ENCODE assay signal across 9 cellular contexts in genomic region chr9:92988215-92988731, GRCh38. TPM values are rescaled to one million over a fixed set of nuclear protein-coding genes. Genes with fewer than 3 reads are reported as not detected.
A peak's percentile ranks its signal among the peaks of the same experiment; 100 is the strongest.
DNase-seq lines count a peak whose midpoint lies in the region; ATAC-seq and TF ChIP-seq lines count a peak whose summit lies in the region.
"Had no signal": no experiment of that assay in that cellular context is flagged by ENCODE, and none has a peak within 500 bp of the region (broad histone marks: within the 10 kb centered on the region; RNA-seq: fewer than 3 reads in every experiment).

No MANE protein-coding gene starts in this region.

- H3K9ac ChIP-seq in BLaER1: no peak overlapping the region

- H3K4me3 ChIP-seq in BLaER1: no peak overlapping the region
- H3K4me3 ChIP-seq: gastroesophageal sphincter had no signal

- H3K27me3 Mint-ChIP-seq in activated B cell treated with CpG ODN at 0.5 μM for 24 hours: no peaks in the 10 kb centered on the region

- peaks cover 67% of the 10 kb centered on the region for H3K4me1 Mint-ChIP-seq in activated B cell treated with CpG ODN at 0.5 μM for 24 hours

- H3K27ac Mint-ChIP-seq in activated B cell treated with CpG ODN at 0.5 μM for 24 hours: peak overlapping the region; percentile 50

- peaks cover 84% of the 10 kb centered on the region for H3K36me3 ChIP-seq in BLaER1
- H3K36me3 ChIP-seq: gastroesophageal sphincter had no signal

- peaks cover 2% of the 10 kb centered on the region for H3K9me3 Mint-ChIP-seq in activated B cell treated with CpG ODN at 0.5 μM for 24 hours

- H3K9me3 ChIP-seq in BLaER1: peaks cover 78% of the 10 kb centered on the region
- H3K9me3 ChIP-seq: gastroesophageal sphincter had no signal

- ATAC-seq in activated B cell treated with CpG ODN at 0.5 μM for 24 hours (ENCODE audit: low read depth): no peak
- ATAC-seq in foreskin keratinocyte: peak; percentile 91
- ATAC-seq in GM21367 (IDR thresholded peaks at IDR 0.05; ENCODE audit: unreplicated experiment): no peak
- ATAC-seq: gastroesophageal sphincter had no signal

- intact Hi-C loops in activated B cell treated with CpG ODN at 0.5 μM for 24 hours (cut with micrococcal nuclease): no loop called here

- POLR2A ChIA-PET in activated B cell treated with CpG ODN at 0.5 μM for 24 hours (lab: Charles Lee): interaction anchor here (0.9 kb wide), 1 partner anchor 15 kb away, joined by 3 read pairs; no protein-coding TSS in a partner anchor

- H3K27me3 ChIP-seq in BLaER1 (no peaks in the 10 kb centered on the region), foreskin keratinocyte (no peaks in the 10 kb centered on the region)
- H3K27me3 ChIP-seq: gastroesophageal sphincter had no signal

- TF ChIP-seq CTCF in activated B cell treated with CpG ODN at 0.5 μM for 24 hours (IDR thresholded peaks at IDR 0.05) (no peak), foreskin keratinocyte (conservative IDR thresholded peaks at IDR 0.05) (no peak), GM20000 (IDR thresholded peaks at IDR 0.05; ENCODE audit: extremely low read depth, missing control alignments) (no peak)

- H3K27ac ChIP-seq in BLaER1 (0 out of 2 replicates have a peak overlapping the region, but pooled peaks have one; percentile 14), foreskin keratinocyte (peak overlapping the region; percentile 70)
- H3K27ac ChIP-seq: gastroesophageal sphincter had no signal

- DNase-seq in HT-29 (ENCODE audit: low spot score) (peak; percentile 38), activated B cell treated with CpG ODN at 0.5 μM for 24 hours (no peak), foreskin keratinocyte (peak; percentile 87 to 96), GM20000 (ENCODE audit: low spot score) (no peak), SK-N-DZ (ENCODE audit: low spot score) (no peak), NCI-H1417 treated with DMSO at 0.1 percent for 48 hours (lab: John Stamatoyannopoulos, UW) (no peak)

- H3K4me1 ChIP-seq in BLaER1: no peaks in the 10 kb centered on the region
- peaks cover 13% of the 10 kb centered on the region for H3K4me1 ChIP-seq in foreskin keratinocyte
- H3K4me1 ChIP-seq: gastroesophageal sphincter had no signal

- CTCF ChIA-PET in activated B cell treated with CpG ODN at 0.5 μM for 24 hours (lab: Charles Lee): interaction anchor here (1.1 kb wide), 1 partner anchor 32 kb away, joined by 3 read pairs; no protein-coding TSS in a partner anchor

- no peak overlapping the region for H3K4me2 ChIP-seq in BLaER1

- no peak overlapping the region for H3K4me3 Mint-ChIP-seq in activated B cell treated with CpG ODN at 0.5 μM for 24 hours

- H4K20me1 ChIP-seq in BLaER1: peaks cover 33% of the 10 kb centered on the region; the same call in 1 of the 2 replicates

- peaks cover 77% of the 10 kb centered on the region for H3K36me3 Mint-ChIP-seq in activated B cell treated with CpG ODN at 0.5 μM for 24 hours (ENCODE audit: low read depth)

RNA-seq across cellular contexts. Expression of gene FGD3, which starts 41.0 kb away (rescaled TPM):
- total RNA-seq in HT-29 (2014; rRNA removed; shearing (Covaris generic)): 12.8 and 14.7 TPM in 2 replicates
- total RNA-seq in activated B cell treated with CpG ODN at 0.5 μM for 24 hours (46.5 and 61.9 TPM in 2 replicates), foreskin keratinocyte (0.11 and 0.20 TPM in 2 replicates)
- 0.08 and 0.13 TPM in 2 replicates for polyA plus RNA-seq in foreskin keratinocyte
- polyA plus RNA-seq in SK-N-DZ (2014; cell fraction: cytosol; rRNA removed): not detected in 2 replicates
- not detected in 2 replicates for polyA plus RNA-seq in SK-N-DZ (2014; cell fraction: nucleus; rRNA removed)

Comparison
In these comparisons a context has a peak if more than half of its experiments do, and no peak if none do; other contexts are left out.
1. DNase-seq: peak in HT-29 (single experiment) and foreskin keratinocyte (2 of 2); none in activated B cell treated with CpG ODN at 0.5 μM for 24 hours (single experiment), GM20000 (single experiment), SK-N-DZ (single experiment) and NCI-H1417 treated with DMSO at 0.1 percent for 48 hours (single experiment).
2. RNA of gene FGD3, which starts 41.0 kb away (total RNA-seq): 46.5 to 61.9 TPM in activated B cell treated with CpG ODN at 0.5 μM for 24 hours and 12.8 to 14.7 TPM in HT-29; 0.11 to 0.20 TPM in foreskin keratinocyte; every median in the first group is over 10 times any median in the second.